In genomic region chr19:16200776-16201391, GRCh38 we compare ENCODE assay signal across 16 cellular contexts. TPM values are rescaled to one million over a fixed set of nuclear protein-coding genes. Genes with fewer than 3 reads are reported as not detected.
DNase-seq lines count a peak whose midpoint lies in the region; ATAC-seq and TF ChIP-seq lines count a peak whose summit lies in the region.
"Had no signal": no experiment of that assay in that cellular context is flagged by ENCODE, and none has a peak within 500 bp of the region (broad histone marks: within the 10 kb centered on the region; RNA-seq: fewer than 3 reads in every experiment).

No MANE protein-coding gene starts in this region.

- no peaks in the 10 kb centered on the region for H3K27me3 ChIP-seq in upper lobe of right lung
- H3K27me3 ChIP-seq: foreskin keratinocyte, SJCRH30, spleen had no signal

- H3K4me3 ChIP-seq in upper lobe of right lung = no peak overlapping the region
- H3K4me3 ChIP-seq: SJCRH30, spleen had no signal

- H3K4me1 ChIP-seq in upper lobe of right lung = peaks cover 23% of the 10 kb centered on the region
- H3K4me1 ChIP-seq: foreskin keratinocyte had no signal

- H3K36me3 ChIP-seq in upper lobe of right lung = peaks cover 27% of the 10 kb centered on the region

- no peak overlapping the region for H3K27ac ChIP-seq in upper lobe of right lung
- H3K27ac ChIP-seq: foreskin keratinocyte, parathyroid adenoma, SJCRH30 had no signal

- H3K4me3 Mint-ChIP-seq in activated naive CD4-positive, alpha-beta T cell treated with anti-CD3 and anti-CD28 coated beads, Interleukin-2, amount 10 ng/mL, durations not matched to agents 7 days and 5 days = peak overlapping the region; percentile 46
- H3K4me3 Mint-ChIP-seq in activated T-helper 17 cell treated with anti-CD3 and anti-CD28 coated beads, Interleukin-2, amount 50 U/mL, for 72 hours = peak overlapping the region; percentile 25
- H3K4me3 Mint-ChIP-seq: endodermal cell had no signal

- no peaks in the 10 kb centered on the region for H3K27me3 Mint-ChIP-seq in activated naive CD4-positive, alpha-beta T cell treated with anti-CD3 and anti-CD28 coated beads, Interleukin-2, amount 10 ng/mL, durations not matched to agents 7 days and 5 days
- no peaks in the 10 kb centered on the region for H3K27me3 Mint-ChIP-seq in activated T-helper 17 cell treated with anti-CD3 and anti-CD28 coated beads, Interleukin-2, amount 50 U/mL, for 72 hours

- intact Hi-C loops in upper lobe of right lung (cut with DNase I) = no loop called here

- H3K9me3 ChIP-seq in upper lobe of right lung = no peaks in the 10 kb centered on the region
- H3K9me3 ChIP-seq: SJCRH30, spleen had no signal

- no peak for ATAC-seq in activated T-helper 17 cell treated with anti-CD3 and anti-CD28 coated beads, Interleukin-2, amount 50 U/mL, for 72 hours (replicated peaks)
- ATAC-seq in upper lobe of right lung (no peak), HG03135 (IDR thresholded peaks at IDR 0.05; ENCODE audit: unreplicated experiment) (no peak)
- ATAC-seq: foreskin keratinocyte had no signal

- no peak for DNase-seq in activated naive CD4-positive, alpha-beta T cell treated with anti-CD3 and anti-CD28 coated beads, Interleukin-2, amount 10 ng/mL, durations not matched to agents 7 days and 5 days
- no peak for DNase-seq in activated naive CD4-positive, alpha-beta T cell (lab: John Stamatoyannopoulos, UW)
- DNase-seq in mesenteric fat pad (ENCODE audit: low spot score) (peak; percentile 39), upper lobe of right lung (peak; percentile 54), RPMI8226 (no peak), NCI-H69 (lab: John Stamatoyannopoulos, UW) (no peak)
- DNase-seq: endodermal cell, foreskin keratinocyte, SJCRH30, spleen had no signal

- TF ChIP-seq CTCF in upper lobe of right lung (IDR thresholded peaks at IDR 0.05) = no peak

- H3K4me1 Mint-ChIP-seq in activated naive CD4-positive, alpha-beta T cell treated with anti-CD3 and anti-CD28 coated beads, Interleukin-2, amount 10 ng/mL, durations not matched to agents 7 days and 5 days = peaks cover 51% of the 10 kb centered on the region
- H3K4me1 Mint-ChIP-seq in activated T-helper 17 cell treated with anti-CD3 and anti-CD28 coated beads, Interleukin-2, amount 50 U/mL, for 72 hours = peaks cover 26% of the 10 kb centered on the region

- CTCF ChIA-PET in activated naive CD4-positive, alpha-beta T cell treated with anti-CD3 and anti-CD28 coated beads, Interleukin-2, amount 10 ng/mL, durations not matched to agents 7 days and 5 days (lab: Charles Lee) = interaction anchor here (1.0 kb wide), 1 partner anchor 159 kb away, joined by 3 read pairs; no protein-coding TSS in a partner anchor

- H3K9me3 Mint-ChIP-seq in activated naive CD4-positive, alpha-beta T cell treated with anti-CD3 and anti-CD28 coated beads, Interleukin-2, amount 10 ng/mL, durations not matched to agents 7 days and 5 days = no peaks in the 10 kb centered on the region
- no peaks in the 10 kb centered on the region for H3K9me3 Mint-ChIP-seq in activated T-helper 17 cell treated with anti-CD3 and anti-CD28 coated beads, Interleukin-2, amount 50 U/mL, for 72 hours
- H3K9me3 Mint-ChIP-seq: endodermal cell had no signal

- H3K36me3 Mint-ChIP-seq in activated naive CD4-positive, alpha-beta T cell treated with anti-CD3 and anti-CD28 coated beads, Interleukin-2, amount 10 ng/mL, durations not matched to agents 7 days and 5 days = peaks cover 46% of the 10 kb centered on the region
- H3K36me3 Mint-ChIP-seq in activated T-helper 17 cell treated with anti-CD3 and anti-CD28 coated beads, Interleukin-2, amount 50 U/mL, for 72 hours (ENCODE audit: low read depth) = peaks cover 60% of the 10 kb centered on the region

- H3K27ac Mint-ChIP-seq in activated naive CD4-positive, alpha-beta T cell treated with anti-CD3 and anti-CD28 coated beads, Interleukin-2, amount 10 ng/mL, durations not matched to agents 7 days and 5 days = peak overlapping the region; percentile 60
- H3K27ac Mint-ChIP-seq in activated T-helper 17 cell treated with anti-CD3 and anti-CD28 coated beads, Interleukin-2, amount 50 U/mL, for 72 hours = peak overlapping the region; percentile 66
- H3K27ac Mint-ChIP-seq: endodermal cell had no signal

RNA-seq across cellular contexts. Expression of gene AP1M1, which starts 3.2 kb away (rescaled TPM):
- total RNA-seq in activated T-helper 17 cell treated with anti-CD3 and anti-CD28 coated beads, Interleukin-2, amount 50 U/mL, for 72 hours = 100 to 1,000 TPM; 103 to 110 TPM
- total RNA-seq in mesenteric fat pad = 110 TPM
- 72.1 TPM for total RNA-seq in upper lobe of right lung

RNA-seq across cellular contexts. Expression of gene FAM32A, which starts 15.7 kb away (rescaled TPM):
- total RNA-seq in activated T-helper 17 cell treated with anti-CD3 and anti-CD28 coated beads, Interleukin-2, amount 50 U/mL, for 72 hours = 10 to 100 TPM; 43.0 to 61.9 TPM
- 59.4 TPM for total RNA-seq in mesenteric fat pad
- 56.4 TPM for total RNA-seq in upper lobe of right lung

RNA-seq across cellular contexts. Expression of gene CIB3, which starts 27.6 kb away (rescaled TPM):
- total RNA-seq in activated T-helper 17 cell treated with anti-CD3 and anti-CD28 coated beads, Interleukin-2, amount 50 U/mL, for 72 hours = 1 to 10 TPM in 1 of 2 donors, not detected in 1; 1.1 TPM
- total RNA-seq in mesenteric fat pad = not detected
- total RNA-seq in upper lobe of right lung = not detected
- total RNA-seq: bronchial epithelial cell, endodermal cell, foreskin keratinocyte, lung microvascular endothelial cell, SJCRH30, spleen, temporal lobe had no signal

RNA-seq across cellular contexts. Expression of gene HSH2D, which starts 57.4 kb away (rescaled TPM):
- total RNA-seq in activated T-helper 17 cell treated with anti-CD3 and anti-CD28 coated beads, Interleukin-2, amount 50 U/mL, for 72 hours = 10 to 100 TPM; 32.7 to 39.3 TPM
- total RNA-seq in mesenteric fat pad (1.2 TPM), upper lobe of right lung (6.0 TPM)
- total RNA-seq: lung microvascular endothelial cell had no signal

Comparison
In these comparisons a context has a peak if more than half of its experiments do, and no peak if none do; other contexts are left out.
1. DNase-seq: peak in mesenteric fat pad (single experiment) and upper lobe of right lung (single experiment); none in activated naive CD4-positive, alpha-beta T cell treated with anti-CD3 and anti-CD28 coated beads, Interleukin-2, amount 10 ng/mL, durations not matched to agents 7 days and 5 days (single experiment), activated naive CD4-positive, alpha-beta T cell (0 of 4), RPMI8226 (single experiment) and NCI-H69 (single experiment).